Comparison of ENCODE assay signal across 15 cellular contexts in the genomic region with DNA sequence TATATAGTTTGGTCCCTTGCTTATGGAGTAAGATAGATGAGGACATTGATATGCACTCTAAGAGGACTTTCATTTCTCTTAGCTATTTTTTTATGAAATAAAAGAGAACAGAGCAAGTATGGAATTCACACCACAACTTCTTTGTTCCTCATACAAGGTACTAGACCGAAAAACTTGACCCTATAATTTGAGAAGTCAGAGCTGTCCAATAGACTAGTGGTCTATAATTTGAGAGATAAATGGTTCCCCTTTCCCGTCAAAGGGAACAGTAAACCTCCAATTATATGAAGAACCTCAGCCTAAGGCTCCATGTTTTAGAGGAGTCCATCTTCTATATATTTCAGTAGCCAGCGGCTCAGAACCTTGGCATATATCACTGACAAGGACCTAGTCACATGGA.
"Had no signal": no experiment of that assay in that cellular context is flagged by ENCODE, and none has a peak within 500 bp of the region (broad histone marks: within the 10 kb centered on the region; RNA-seq: fewer than 3 reads in every experiment).

No MANE protein-coding gene starts in this region.

- DNase-seq: activated CD4-positive, alpha-beta memory T cell treated with anti-CD3 and anti-CD28 coated beads, Interleukin-2, amount 10 ng/mL, durations not matched to agents 7 days and 5 days; activated CD8-positive, alpha-beta memory T cell treated with anti-CD3 and anti-CD28 coated beads, Interleukin-2, amount 50 U/mL, for 48 hours; anterior cingulate cortex; cerebellar nuclear complex; endodermal cell; erythroblast; pancreas; stimulated activated CD4-positive, alpha-beta T cell treated with anti-CD3 and anti-CD28 coated beads, Interleukin-4, amount 100 ng/mL, for 1 hour; stimulated activated CD8-positive, alpha-beta memory T cell treated with anti-CD3 and anti-CD28 coated beads, Interleukin-4, amount 100 ng/mL, for 48 hours; T-helper 2 cell; thyroid gland; uterus had no signal

- H3K27me3 Mint-ChIP-seq: activated CD4-positive, alpha-beta memory T cell treated with anti-CD3 and anti-CD28 coated beads, Interleukin-2, amount 10 ng/mL, durations not matched to agents 7 days and 5 days; activated naive CD4-positive, alpha-beta T cell treated with anti-CD3 and anti-CD28 coated beads, Interleukin-2, amount 50 U/mL, for 24 hours had no signal

- H3K36me3 ChIP-seq: pancreas, thyroid gland, uterus had no signal

- H3K4me3 ChIP-seq: hepatocyte, pancreas, thyroid gland, uterus had no signal

- H3K4me3 Mint-ChIP-seq: activated CD4-positive, alpha-beta memory T cell treated with anti-CD3 and anti-CD28 coated beads, Interleukin-2, amount 10 ng/mL, durations not matched to agents 7 days and 5 days; endodermal cell had no signal

- H3K36me3 Mint-ChIP-seq: activated naive CD4-positive, alpha-beta T cell treated with anti-CD3 and anti-CD28 coated beads, Interleukin-2, amount 50 U/mL, for 24 hours had no signal

- H3K27ac ChIP-seq: hepatocyte, pancreas, thyroid gland, uterus had no signal

- H3K27ac Mint-ChIP-seq: activated CD4-positive, alpha-beta memory T cell treated with anti-CD3 and anti-CD28 coated beads, Interleukin-2, amount 10 ng/mL, durations not matched to agents 7 days and 5 days; endodermal cell had no signal

- H3K4me1 ChIP-seq: thyroid gland, uterus had no signal

- H3K4me1 Mint-ChIP-seq: endodermal cell had no signal

- ATAC-seq: activated CD4-positive, CD25-positive, alpha-beta regulatory T cell treated with anti-CD3 and anti-CD28 coated beads, Interleukin-2, amount 50 U/mL, for 24 hours had no signal

- H3K9me3 ChIP-seq: pancreas, thyroid gland, uterus had no signal

- H3K9me3 Mint-ChIP-seq: activated naive CD4-positive, alpha-beta T cell treated with anti-CD3 and anti-CD28 coated beads, Interleukin-2, amount 50 U/mL, for 24 hours; endodermal cell had no signal

- H3K27me3 ChIP-seq: hepatocyte, pancreas, thyroid gland had no signal
